Comparison of ENCODE assay signal across 8 cellular contexts in the genomic region with DNA sequence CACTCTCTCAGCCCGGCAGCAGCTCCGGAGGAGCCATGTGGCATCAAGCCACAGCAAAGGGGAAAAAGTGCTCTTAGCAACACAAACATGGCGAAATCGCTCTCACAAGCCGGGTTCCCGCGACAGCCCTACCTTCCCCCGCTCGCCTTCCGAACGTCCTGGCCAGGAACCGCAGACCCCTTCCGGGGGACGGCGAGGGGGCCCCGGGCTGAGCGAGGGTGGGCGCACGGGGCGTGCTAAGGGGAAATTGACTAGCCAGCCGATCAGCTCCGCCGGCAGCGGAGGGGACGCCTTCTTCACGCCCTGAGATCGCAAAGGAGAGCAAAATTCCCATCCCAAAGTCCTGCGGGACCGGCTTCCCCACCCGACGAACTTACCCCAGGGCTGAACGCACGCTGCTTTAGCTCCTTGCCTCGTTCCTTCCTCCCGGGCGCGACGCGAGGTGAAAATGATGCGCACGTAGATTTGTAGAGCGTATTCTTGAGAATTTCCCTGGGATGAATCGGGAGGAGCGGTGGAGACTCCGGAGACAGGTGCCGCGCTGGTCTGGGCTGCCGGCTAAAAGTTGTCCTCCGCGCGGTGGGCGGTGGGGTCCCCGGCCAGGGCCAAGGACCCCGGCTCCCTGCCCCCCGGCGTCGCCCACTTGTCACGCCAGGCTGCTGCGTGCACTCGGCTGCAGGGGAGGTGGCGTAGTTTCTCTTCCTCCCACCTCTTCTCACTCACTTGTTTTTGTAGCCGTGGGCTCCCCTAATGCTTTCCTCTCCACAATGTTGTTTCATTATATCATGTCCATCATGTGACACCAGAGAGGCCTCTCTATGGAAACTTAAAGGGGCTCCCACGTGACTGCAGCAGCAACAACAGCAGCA.
A peak's percentile ranks its signal among the peaks of the same experiment; 100 is the strongest.
DNase-seq lines count a peak whose midpoint lies in the region; ATAC-seq, FAIRE-seq and TF ChIP-seq lines count a peak whose summit lies in the region.

No MANE protein-coding gene starts in this region.

- H3K27me3 ChIP-seq in keratinocyte (ENCODE audit: control insufficient read depth, extremely low read depth, insufficient read depth, low read length), result no peaks in the 10 kb centered on the region

- H3K27me3 Mint-ChIP-seq in activated B cell treated with CpG ODN at 0.5 μM for 24 hours, result no peaks in the 10 kb centered on the region

- H3K4me2 ChIP-seq in A549 (peak overlapping the region; percentile 98), keratinocyte (ENCODE audit: control insufficient read depth, extremely low read depth, insufficient read depth, low read depth, low read length) (peak overlapping the region; percentile 99)

- POLR2A ChIA-PET in A549 (lab: Yijun Ruan, JAX) (interaction anchor here (0.6 to 2.2 kb wide), 7 partner anchors 19 to 518 kb away, joined by 3 to 13 read pairs (median 3); no protein-coding TSS in a partner anchor), activated B cell treated with CpG ODN at 0.5 μM for 24 hours (lab: Charles Lee) (interaction anchor here (0.6 to 4.2 kb wide), 21 partner anchors 8 to 1974 kb away, joined by 3 to 32 read pairs (median 5); a partner anchor contains a TSS)

- H3K9me3 Mint-ChIP-seq in activated B cell treated with CpG ODN at 0.5 μM for 24 hours, result no peaks in the 10 kb centered on the region

- peaks cover 75% of the 10 kb centered on the region for H3K4me1 Mint-ChIP-seq in activated B cell treated with CpG ODN at 0.5 μM for 24 hours

- H3K4me1 ChIP-seq in A549 (peaks cover 36% of the 10 kb centered on the region), keratinocyte (ENCODE audit: control insufficient read depth, extremely low read depth, insufficient read depth, low read length) (peaks cover 37% of the 10 kb centered on the region)

- intact Hi-C loops in activated B cell treated with CpG ODN at 0.5 μM for 24 hours (cut with micrococcal nuclease), result loop anchor here (1.0 to 5.0 kb wide), 8 partner anchors 17 to 317 kb away; a partner anchor contains a TSS

- H4K20me1 ChIP-seq in keratinocyte (ENCODE audit: control insufficient read depth, extremely low read depth, insufficient read depth, low read length), result no peaks in the 10 kb centered on the region

- peak overlapping the region; percentile 99 for H3K27ac Mint-ChIP-seq in activated B cell treated with CpG ODN at 0.5 μM for 24 hours

- H3K36me3 Mint-ChIP-seq in activated B cell treated with CpG ODN at 0.5 μM for 24 hours (ENCODE audit: low read depth), result peaks cover 34% of the 10 kb centered on the region

- H3K79me2 ChIP-seq in keratinocyte (ENCODE audit: control insufficient read depth, insufficient read depth, low read length), result peaks cover 35% of the 10 kb centered on the region

- H3K9ac ChIP-seq in keratinocyte (ENCODE audit: control insufficient read depth, extremely low read depth, insufficient read depth, low read length), result peak overlapping the region; percentile 91

- H3K9me3 ChIP-seq in A549 (no peaks in the 10 kb centered on the region), keratinocyte (ENCODE audit: control insufficient read depth, low read depth, low read length) (no peaks in the 10 kb centered on the region)

- no peak for TF ChIP-seq EP300 in A549 (IDR thresholded peaks at IDR 0.05)

- peak; percentile 80 to 88 for DNase-seq in A549 (ENCODE audit: low read depth in 1 of 2, low spot score in 1 of 2)
- DNase-seq in NCI-H2107 treated with DMSO at 0.1 percent for 48 hours (lab: John Stamatoyannopoulos, UW; ENCODE audit: unreplicated experiment), result peak; percentile 49
- DNase-seq in activated B cell treated with CpG ODN at 0.5 μM for 24 hours, result peak; percentile 69
- DNase-seq in caudate nucleus (lab: John Stamatoyannopoulos, UW), result peak in 56 of 61 donors; percentile 10 to 91 (median 67)
- peak; percentile 32 for DNase-seq in keratinocyte (ENCODE audit: low read depth, low spot score)
- DNase-seq in stimulated activated CD4-positive, alpha-beta T cell treated with anti-CD3 and anti-CD28 coated beads, Interleukin-15, amount 100 ng/mL, for 1 hour (ENCODE audit: low read depth in 1 of 2, low spot score in 1 of 2), result peak; percentile 50 to 61

- H2AFZ ChIP-seq in keratinocyte (ENCODE audit: control insufficient read depth, low read length), result peak overlapping the region; percentile 79

- TF ChIP-seq CTCF in A549 (IDR thresholded peaks at IDR 0.05) (no peak), activated B cell treated with CpG ODN at 0.5 μM for 24 hours (IDR thresholded peaks at IDR 0.05) (no peak), keratinocyte (optimal IDR thresholded peaks at IDR 0.05 in 1 of 3, IDR thresholded peaks at IDR 0.05 in 1 of 3, conservative IDR thresholded peaks at IDR 0.05 in 1 of 3; ENCODE audit: extremely low read depth in 1 of 3, insufficient read depth in 2 of 3, low read length in 3 of 3) (no peak)

- dilution Hi-C loops in keratinocyte (cut with MboI; ENCODE audit: extremely low pct_ligation_motif_present, low sequenced_read_pairs), result no loop called here

- peak overlapping the region; percentile 99 for H3K4me3 Mint-ChIP-seq in activated B cell treated with CpG ODN at 0.5 μM for 24 hours

- CTCF ChIA-PET in A549 (lab: Yijun Ruan, JAX) (interaction anchor here (0.7 to 1.3 kb wide), 3 partner anchors 195 to 315 kb away, joined by 3 to 4 read pairs (median 3); no protein-coding TSS in a partner anchor), activated B cell treated with CpG ODN at 0.5 μM for 24 hours (lab: Charles Lee) (interaction anchor here (1.2 to 1.4 kb wide), 2 partner anchors 35 to 124 kb away, joined by 3 to 4 read pairs; no protein-coding TSS in a partner anchor)

- TF ChIP-seq RAD21 in A549 (conservative IDR thresholded peaks at IDR 0.05 in 1 of 2, IDR thresholded peaks at IDR 0.05 in 1 of 2), result peak in 1 of 2 experiments; percentile 20; a peak in 2 of 5 replicates

- no peak for TF ChIP-seq POLR2A in A549 (IDR thresholded peaks at IDR 0.05; ENCODE audit: low read length)

- FAIRE-seq in A549 (lab: Jason Lieb, UNC) (no peak), keratinocyte (lab: Jason Lieb, UNC) (no peak)

- H3K27ac ChIP-seq in A549 (peak overlapping the region; percentile 98 to 99), caudate nucleus (ENCODE audit: low read depth, low read length) (peak overlapping the region; percentile 99), keratinocyte (ENCODE audit: control insufficient read depth, insufficient read depth, low read length) (peak overlapping the region; percentile 92)

- H3K4me3 ChIP-seq in A549 (peak overlapping the region; percentile 78), keratinocyte (ENCODE audit: control insufficient read depth in 2 of 3, extremely low read depth in 1 of 3, insufficient read depth in 2 of 3, low read depth in 1 of 3, low read length in 3 of 3) (peak overlapping the region; percentile 62 to 89 (median 85))

- ATAC-seq in A549 (peak; percentile 38 to 53; a peak in 5 of 6 replicates), GM18508 (IDR thresholded peaks at IDR 0.05; ENCODE audit: insufficient read depth, unreplicated experiment) (peak; percentile 44), HG02970 (IDR thresholded peaks at IDR 0.05; ENCODE audit: low FRiP score, unreplicated experiment) (peak; percentile 39), activated B cell treated with CpG ODN at 0.5 μM for 24 hours (ENCODE audit: low read depth) (peak; percentile 45)

- no peaks in the 10 kb centered on the region for H3K36me3 ChIP-seq in keratinocyte (ENCODE audit: control insufficient read depth in 2 of 2, extremely low read depth in 1 of 2, insufficient read depth in 2 of 2, low read length in 2 of 2)

- 1% methylated on average over 52 of the region's 63 CpGs for WGBS in A549 (ENCODE audit: missing lambda C conversion rate)

- H3K9me1 ChIP-seq in keratinocyte (ENCODE audit: control insufficient read depth, extremely low read depth, insufficient read depth, low read length), result no peaks in the 10 kb centered on the region

TF ChIP-seq in A549, 52 proteins besides CTCF, POLR2A, EP300 and RAD21 (continues in another document):
- TF ChIP-seq FOSL2 (IDR thresholded peaks at IDR 0.05) (no peak), FOSL2 (CRISPR knock-in tag; IDR thresholded peaks at IDR 0.05) (no peak), HOXA7 (CRISPR knock-in tag; IDR thresholded peaks at IDR 0.05) (no peak), ZFP36 (IDR thresholded peaks at IDR 0.05; ENCODE audit: borderline replicate concordance, partially characterized antibody) (no peak), FOXS1 (CRISPR knock-in tag; IDR thresholded peaks at IDR 0.05) (no peak), HDAC2 (IDR thresholded peaks at IDR 0.05) (no peak), FOSB (CRISPR knock-in tag; IDR thresholded peaks at IDR 0.05) (0 out of 2 replicates have a peak, but pooled peaks have one; percentile 34), ZNF302 (CRISPR knock-in tag; IDR thresholded peaks at IDR 0.05) (no peak), MYC (IDR thresholded peaks at IDR 0.05; ENCODE audit: borderline replicate concordance, low read length) (peak; percentile 75)
- TF ChIP-seq, protein P1, sequence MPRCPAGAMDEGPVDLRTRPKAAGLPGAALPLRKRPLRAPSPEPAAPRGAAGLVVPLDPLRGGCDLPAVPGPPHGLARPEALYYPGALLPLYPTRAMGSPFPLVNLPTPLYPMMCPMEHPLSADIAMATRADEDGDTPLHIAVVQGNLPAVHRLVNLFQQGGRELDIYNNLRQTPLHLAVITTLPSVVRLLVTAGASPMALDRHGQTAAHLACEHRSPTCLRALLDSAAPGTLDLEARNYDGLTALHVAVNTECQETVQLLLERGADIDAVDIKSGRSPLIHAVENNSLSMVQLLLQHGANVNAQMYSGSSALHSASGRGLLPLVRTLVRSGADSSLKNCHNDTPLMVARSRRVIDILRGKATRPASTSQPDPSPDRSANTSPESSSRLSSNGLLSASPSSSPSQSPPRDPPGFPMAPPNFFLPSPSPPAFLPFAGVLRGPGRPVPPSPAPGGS (IDR thresholded peaks at IDR 0.05), result 0 out of 3 replicates have a peak, but pooled peaks have one; percentile 15
- TF ChIP-seq, protein P2, sequence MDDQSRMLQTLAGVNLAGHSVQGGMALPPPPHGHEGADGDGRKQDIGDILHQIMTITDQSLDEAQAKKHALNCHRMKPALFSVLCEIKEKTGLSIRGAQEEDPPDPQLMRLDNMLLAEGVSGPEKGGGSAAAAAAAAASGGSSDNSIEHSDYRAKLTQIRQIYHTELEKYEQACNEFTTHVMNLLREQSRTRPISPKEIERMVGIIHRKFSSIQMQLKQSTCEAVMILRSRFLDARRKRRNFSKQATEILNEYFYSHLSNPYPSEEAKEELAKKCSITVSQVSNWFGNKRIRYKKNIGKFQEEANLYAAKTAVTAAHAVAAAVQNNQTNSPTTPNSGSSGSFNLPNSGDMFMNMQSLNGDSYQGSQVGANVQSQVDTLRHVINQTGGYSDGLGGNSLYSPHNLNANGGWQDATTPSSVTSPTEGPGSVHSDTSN (IDR thresholded peaks at IDR 0.05), result no peak
- TF ChIP-seq, protein P3, sequence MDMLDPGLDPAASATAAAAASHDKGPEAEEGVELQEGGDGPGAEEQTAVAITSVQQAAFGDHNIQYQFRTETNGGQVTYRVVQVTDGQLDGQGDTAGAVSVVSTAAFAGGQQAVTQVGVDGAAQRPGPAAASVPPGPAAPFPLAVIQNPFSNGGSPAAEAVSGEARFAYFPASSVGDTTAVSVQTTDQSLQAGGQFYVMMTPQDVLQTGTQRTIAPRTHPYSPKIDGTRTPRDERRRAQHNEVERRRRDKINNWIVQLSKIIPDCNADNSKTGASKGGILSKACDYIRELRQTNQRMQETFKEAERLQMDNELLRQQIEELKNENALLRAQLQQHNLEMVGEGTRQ (IDR thresholded peaks at IDR 0.05), result peak; percentile 98

Comparison
In these comparisons a context has a peak if more than half of its experiments do, and no peak if none do; other contexts are left out.
1. Peak in every context shown above with its lines: DNase-seq, ATAC-seq, H3K4me3 ChIP-seq and H3K27ac ChIP-seq.
2. DNase-seq: peak in every context shown above with its lines; median percentile 84 in A549; 69 in activated B cell treated with CpG ODN at 0.5 μM for 24 hours; 67 in caudate nucleus; 56 in stimulated activated CD4-positive, alpha-beta T cell treated with anti-CD3 and anti-CD28 coated beads, Interleukin-15, amount 100 ng/mL, for 1 hour; 49 in NCI-H2107 treated with DMSO at 0.1 percent for 48 hours; 32 in keratinocyte.